9 cellular contexts compared by ENCODE assay signal in genomic region chr3:187669675-187670504, GRCh38. TPM values are rescaled to one million over a fixed set of nuclear protein-coding genes. Genes with fewer than 3 reads are reported as not detected.
DNase-seq lines count a peak whose midpoint lies in the region; FAIRE-seq and TF ChIP-seq lines count a peak whose summit lies in the region.
"Had no signal": no experiment of that assay in that cellular context is flagged by ENCODE, and none has a peak within 500 bp of the region (broad histone marks: within the 10 kb centered on the region; RNA-seq: fewer than 3 reads in every experiment).

Gene SST (minus strand): TSS chr3:187670394. CDS start chr3:187670291, 103 bp downstream.

- no peaks in the 10 kb centered on the region for H3K36me3 ChIP-seq in iPS DF 6.9 (ENCODE audit: control insufficient read depth, insufficient read depth, low read length)
- H3K36me3 ChIP-seq in transverse colon, result no peaks in the 10 kb centered on the region
- H3K36me3 ChIP-seq in spleen, result no peaks in the 10 kb centered on the region
- H3K36me3 ChIP-seq: SJSA1 had no signal

- TF ChIP-seq POLR2A in transverse colon (IDR thresholded peaks at IDR 0.05) (no peak), spleen (IDR thresholded peaks at IDR 0.05) (no peak)

- in situ Hi-C loops in transverse colon (cut with MboI; ENCODE audit: low pct_ligation_motif_present in 1 of 4, low pct_unique_long_range_greater_than_20kb in 1 of 4, low sequenced_read_pairs in 3 of 4), result loop anchor here in 2 of 4 donors (10.0 kb wide), 1 partner anchor 445 kb away; no protein-coding TSS in a partner anchor

- no peak within 1 kb of the TSS for H3K27ac Mint-ChIP-seq in activated naive CD4-positive, alpha-beta T cell treated with anti-CD3 and anti-CD28 coated beads for 36 hours

- H3K27me3 ChIP-seq in iPS DF 6.9 (ENCODE audit: control insufficient read depth, insufficient read depth, low read length) (peaks cover 1% of the 10 kb centered on the region; the same call in 1 of the 2 replicates), transverse colon (peaks cover 60% of the 10 kb centered on the region), spleen (replicated peaks in 1 of 7) (peaks cover 0 to 80% (median 36%) of the 10 kb centered on the region in 7 donors)
- H3K27me3 ChIP-seq: SJSA1 had no signal

- no peak for TF ChIP-seq EP300 in transverse colon (IDR thresholded peaks at IDR 0.05; ENCODE audit: low read depth)

- no peaks in the 10 kb centered on the region for H3K36me3 Mint-ChIP-seq in activated naive CD4-positive, alpha-beta T cell treated with anti-CD3 and anti-CD28 coated beads for 36 hours (ENCODE audit: low read depth)

- H3K4me1 Mint-ChIP-seq in activated naive CD4-positive, alpha-beta T cell treated with anti-CD3 and anti-CD28 coated beads for 36 hours (ENCODE audit: low read depth), result peaks cover 10% of the 10 kb centered on the region

- intact Hi-C loops in activated naive CD4-positive, alpha-beta T cell treated with anti-CD3 and anti-CD28 coated beads for 36 hours (cut with micrococcal nuclease), result loop anchor here (10.0 kb wide), 1 partner anchor 555 kb away; no protein-coding TSS in a partner anchor
- intact Hi-C loops in transverse colon (cut with DNase I; ENCODE audit: low total_unique reads), result no loop called here
- intact Hi-C loops in spleen (cut with DNase I; ENCODE audit: low total_unique reads), result no loop called here

- no peak within 1 kb of the TSS for H3K4me3 ChIP-seq in iPS DF 6.9 (ENCODE audit: low read length)
- H3K4me3 ChIP-seq in transverse colon, result no peak within 1 kb of the TSS
- no peak within 1 kb of the TSS for H3K4me3 ChIP-seq in spleen
- H3K4me3 ChIP-seq: SJSA1 had no signal

- CTCF ChIA-PET in activated naive CD4-positive, alpha-beta T cell treated with anti-CD3 and anti-CD28 coated beads for 36 hours (lab: Charles Lee), result interaction anchor here (0.6 to 3.6 kb wide), 3 partner anchors 9 to 351 kb away, joined by 3 to 21 read pairs (median 15); no protein-coding TSS in a partner anchor

- peak; percentile 14 for DNase-seq in activated T-cell treated with anti-CD3 and anti-CD28 coated beads for 48 hours (ENCODE audit: low read depth)
- no peak for DNase-seq in activated T-cell treated with anti-CD3 and anti-CD28 coated beads, Interleukin-2, amount 50 U/mL, for 1 hour
- peak; percentile 67 for DNase-seq in activated naive CD4-positive, alpha-beta T cell treated with anti-CD3 and anti-CD28 coated beads for 36 hours
- peak; percentile 85 for DNase-seq in iPS DF 6.9 (ENCODE audit: low read depth, low spot score)
- DNase-seq in transverse colon, result peak; percentile 8
- DNase-seq in D721Med (ENCODE audit: insufficient read length, low spot score), result no peak
- DNase-seq in RCC 7860 (ENCODE audit: low spot score), result no peak
- DNase-seq in spleen, result no peak

- peaks cover 63% of the 10 kb centered on the region for H3K27me3 Mint-ChIP-seq in activated naive CD4-positive, alpha-beta T cell treated with anti-CD3 and anti-CD28 coated beads for 36 hours (ENCODE audit: low read depth)

- TF ChIP-seq CTCF in transverse colon (IDR thresholded peaks at IDR 0.05) (no peak), D721Med (IDR thresholded peaks at IDR 0.05; ENCODE audit: insufficient read depth, missing control alignments) (no peak), spleen (IDR thresholded peaks at IDR 0.05 in 8 of 11, conservative IDR thresholded peaks at IDR 0.05 in 3 of 11) (no peak)

- H3K27ac ChIP-seq in iPS DF 6.9 (ENCODE audit: low read length) (no peak within 1 kb of the TSS), transverse colon (no peak within 1 kb of the TSS), spleen (no peak within 1 kb of the TSS)
- H3K27ac ChIP-seq: SJSA1 had no signal

- no CpG with 5 or more reads among the region's 46 CpGs for WGBS in iPS DF 6.9 (ENCODE audit: insufficient coverage, insufficient read length)
- 29% methylated on average over 46 of the region's 46 CpGs; no CpG with 5 or more reads in 1 of the 2 donors for WGBS in transverse colon (ENCODE audit: low coverage in 1 of 2), 2 donors
- 11 to 32% (median 18%) methylated on average over 23 to 46 of the region's 46 CpGs for WGBS in spleen, 5 donors

- H3K4me1 ChIP-seq in iPS DF 6.9 (ENCODE audit: control insufficient read depth, insufficient read depth, low read length), result no peaks in the 10 kb centered on the region
- no peaks in the 10 kb centered on the region for H3K4me1 ChIP-seq in transverse colon
- H3K4me1 ChIP-seq in spleen, result no peaks in the 10 kb centered on the region
- H3K4me1 ChIP-seq: SJSA1 had no signal

- H3K9me3 ChIP-seq in iPS DF 6.9 (ENCODE audit: control insufficient read depth, insufficient read depth, low read length) (no peaks in the 10 kb centered on the region), transverse colon (no peaks in the 10 kb centered on the region), spleen (no peaks in the 10 kb centered on the region)
- H3K9me3 ChIP-seq: SJSA1 had no signal

- no peak within 1 kb of the TSS for H3K4me3 Mint-ChIP-seq in activated naive CD4-positive, alpha-beta T cell treated with anti-CD3 and anti-CD28 coated beads for 36 hours

- FAIRE-seq in D721Med (lab: Jason Lieb, UNC) (no peak), RCC 7860 (lab: Jason Lieb, UNC) (no peak)

- H3K9me3 Mint-ChIP-seq in activated naive CD4-positive, alpha-beta T cell treated with anti-CD3 and anti-CD28 coated beads for 36 hours, result no peaks in the 10 kb centered on the region

RNA-seq across cellular contexts. Expression of gene SST, which starts in this region (rescaled TPM):
- not detected for total RNA-seq in activated naive CD4-positive, alpha-beta T cell treated with anti-CD3 and anti-CD28 coated beads for 36 hours
- 10 to 100 TPM in 3 of 4 donors, not detected in 1; 14.2 to 29.5 (median 16.2) TPM for total RNA-seq in transverse colon
- total RNA-seq in spleen, result not detected
- polyA plus RNA-seq in spleen, result under 1 TPM in 2 of 3 donors, not detected in 1; 0.26 to 0.52 TPM
- total RNA-seq: SJSA1 had no signal

Comparison
In these comparisons a context has a peak if more than half of its experiments do, and no peak if none do; other contexts are left out.
1. DNase-seq: peak in activated T-cell treated with anti-CD3 and anti-CD28 coated beads for 48 hours (single experiment), iPS DF 6.9 (single experiment) and transverse colon (single experiment); none in activated T-cell treated with anti-CD3 and anti-CD28 coated beads, Interleukin-2, amount 50 U/mL, for 1 hour (single experiment), D721Med (single experiment), RCC 7860 (single experiment) and spleen (single experiment).
2. Peak in DNase-seq in activated naive CD4-positive, alpha-beta T cell treated with anti-CD3 and anti-CD28 coated beads for 36 hours; RNA of the gene not detected or under 1 TPM.